In the genomic region with DNA sequence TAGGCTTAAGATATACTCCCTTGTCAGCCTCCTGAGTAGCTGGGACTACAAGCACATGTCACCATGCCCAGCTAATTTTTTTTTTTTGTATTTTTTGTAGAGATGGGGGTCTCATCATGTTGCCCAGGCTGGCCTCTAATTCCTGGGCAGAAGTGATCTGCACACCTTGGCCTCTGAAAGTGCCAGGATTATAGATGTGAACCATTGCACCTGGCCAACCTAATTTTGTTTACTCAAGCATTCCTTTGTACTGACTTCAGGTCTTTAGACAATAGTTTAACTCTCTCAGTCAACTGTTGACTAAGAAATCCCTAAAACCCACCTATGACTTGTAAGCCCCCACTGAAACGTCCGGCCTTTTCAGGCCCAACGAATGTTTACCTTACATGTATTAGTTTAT, we compare ENCODE assay signal across 13 cellular contexts.
"Had no signal": no experiment of that assay in that cellular context is flagged by ENCODE, and none has a peak within 500 bp of the region (broad histone marks: within the 10 kb centered on the region; RNA-seq: fewer than 3 reads in every experiment).

No MANE protein-coding gene starts in this region.

- H3K27me3 ChIP-seq: colonic mucosa, hepatocyte, suprapubic skin, thyroid gland had no signal

- H3K27ac ChIP-seq: colonic mucosa, hepatocyte, suprapubic skin, thyroid gland had no signal

- ATAC-seq: right cardiac atrium had no signal

- H3K4me1 Mint-ChIP-seq: naive B cell, nephron had no signal

- H3K9me3 ChIP-seq: colonic mucosa, thyroid gland had no signal

- H3K36me3 Mint-ChIP-seq: naive B cell, type B pancreatic cell had no signal

- H3K4me3 ChIP-seq: colonic mucosa, hepatocyte, suprapubic skin, thyroid gland had no signal

- H3K4me3 Mint-ChIP-seq: naive B cell, nephron, type B pancreatic cell had no signal

- DNase-seq: colonic mucosa; dermis blood vessel endothelial cell; foreskin melanocyte; naive B cell; right cardiac atrium; small intestine; stimulated activated CD4-positive, alpha-beta T cell treated with anti-CD3 and anti-CD28 coated beads, Interleukin-12 subunit alpha, Interleukin-12 subunit beta, amount 100 ng/mL, for 4 hours; stimulated activated naive CD4-positive, alpha-beta T cell treated with Interleukin-2 at 50 U/mL for 16 hours; thyroid gland had no signal

- H3K79me2 ChIP-seq: hepatocyte had no signal

- H3K4me2 ChIP-seq: hepatocyte had no signal

- H3K27me3 Mint-ChIP-seq: naive B cell, type B pancreatic cell had no signal

- H3K27ac Mint-ChIP-seq: naive B cell, nephron, type B pancreatic cell had no signal

- H3K4me1 ChIP-seq: colonic mucosa, suprapubic skin, thyroid gland had no signal

- H3K36me3 ChIP-seq: colonic mucosa, suprapubic skin, thyroid gland had no signal

- H3K9me3 Mint-ChIP-seq: type B pancreatic cell had no signal

- H2AFZ ChIP-seq: hepatocyte had no signal
